ENCODE assay signal across 25 cellular contexts in genomic region chr2:38613849-38614213, GRCh38. TPM values are rescaled to one million over a fixed set of nuclear protein-coding genes. Genes with fewer than 3 reads are reported as not detected.
DNase-seq lines count a peak whose midpoint lies in the region; ATAC-seq and TF ChIP-seq lines count a peak whose summit lies in the region.
"Had no signal": no experiment of that assay in that cellular context is flagged by ENCODE, and none has a peak within 500 bp of the region (broad histone marks: within the 10 kb centered on the region; RNA-seq: fewer than 3 reads in every experiment).

No MANE protein-coding gene starts in this region.

- H3K4me3 ChIP-seq in DND-41 (ENCODE audit: low read depth in 1 of 2, low read length in 2 of 2) = no peak overlapping the region
- no peak overlapping the region for H3K4me3 ChIP-seq in Karpas-422 (ENCODE audit: low read length)
- no peak overlapping the region for H3K4me3 ChIP-seq in WERI-Rb-1 (ENCODE audit: low read depth, low read length)

- H3K36me3 ChIP-seq in DND-41 (ENCODE audit: insufficient read depth, low read length) = no peaks in the 10 kb centered on the region
- peaks cover under 1% of the 10 kb centered on the region; the same call in 1 of the 2 replicates for H3K36me3 ChIP-seq in Karpas-422 (ENCODE audit: insufficient read depth, low read length)
- no peaks in the 10 kb centered on the region for H3K36me3 ChIP-seq in WERI-Rb-1

- no peak overlapping the region for H3K4me2 ChIP-seq in DND-41 (ENCODE audit: insufficient read depth, low read length)
- no peak overlapping the region for H3K4me2 ChIP-seq in Karpas-422 (ENCODE audit: low read depth, low read length, poor library complexity, severe bottlenecking)
- H3K4me2 ChIP-seq: SK-N-SH had no signal

- H3K4me1 ChIP-seq in DND-41 (ENCODE audit: insufficient read depth, low read length) = peaks cover 2% of the 10 kb centered on the region; the same call in 1 of the 2 replicates
- H3K4me1 ChIP-seq in Karpas-422 (ENCODE audit: low read length) = peaks cover 26% of the 10 kb centered on the region

- H3K36me3 Mint-ChIP-seq in nephron progenitor cell (ENCODE audit: low read depth) (peaks cover 4% of the 10 kb centered on the region), mesothelial cell of epicardium (no peaks in the 10 kb centered on the region)
- H3K36me3 Mint-ChIP-seq: activated naive CD4-positive, alpha-beta T cell treated with anti-CD3 and anti-CD28 coated beads, Interleukin-2, amount 50 U/mL, for 24 hours; stimulated activated memory B cell treated with anti-CD40 and anti-IgM and Interleukin-4, amounts not matched to agents 10 μg/mL and 1 μg/mL and 100 μg/mL, for 72 hours; WTC11 had no signal

- ATAC-seq in DND-41 (ENCODE audit: insufficient read depth, low read depth) (no peak), left ventricle myocardium superior (no peak)
- ATAC-seq: stimulated activated memory B cell treated with anti-CD40 and anti-IgM and Interleukin-4, amounts not matched to agents 10 μg/mL and 1 μg/mL and 100 μg/mL, for 72 hours had no signal

- peak overlapping the region; percentile 30; the same call in 1 of the 2 replicates for H2AFZ ChIP-seq in DND-41 (ENCODE audit: low read depth, low read length)
- H2AFZ ChIP-seq in Karpas-422 (ENCODE audit: low read length) = 0 out of 2 replicates have a peak overlapping the region, but pooled peaks have one; percentile 25

- H3K27ac Mint-ChIP-seq in nephron progenitor cell (peak overlapping the region; percentile 73), mesothelial cell of epicardium (no peak overlapping the region)
- H3K27ac Mint-ChIP-seq: activated naive CD4-positive, alpha-beta T cell treated with anti-CD3 and anti-CD28 coated beads, Interleukin-2, amount 50 U/mL, for 24 hours; activated T-helper 2 cell treated with anti-CD3 and anti-CD28 coated beads, Interferon-gamma antibody, Interleukin-2, Interleukin-4, amounts not matched to agents 10 μg/mL and 5 μg/mL and 100 μg/mL, durations not matched to agents 14 hours and 24 hours and 36 hours; stimulated activated memory B cell treated with anti-CD40 and anti-IgM and Interleukin-4, amounts not matched to agents 10 μg/mL and 1 μg/mL and 100 μg/mL, for 72 hours; WTC11 had no signal

- H3K9me2 ChIP-seq in Karpas-422 (replicated peaks; ENCODE audit: insufficient read depth, low read length) = no peaks in the 10 kb centered on the region
- H3K9me2 ChIP-seq: SK-N-SH had no signal

- H3K9ac ChIP-seq in DND-41 (ENCODE audit: low read depth, low read length) (no peak overlapping the region), Karpas-422 (ENCODE audit: low read length) (no peak overlapping the region)
- H3K9ac ChIP-seq: SK-N-SH had no signal

- H4K20me1 ChIP-seq in DND-41 (ENCODE audit: insufficient read depth, low read length) (no peaks in the 10 kb centered on the region), Karpas-422 (ENCODE audit: insufficient read depth, low read depth, low read length) (no peaks in the 10 kb centered on the region)

- DNase-seq in DND-41 (no peak), Karpas-422 (no peak), WERI-Rb-1 (no peak), nephron progenitor cell (no peak), left ventricle myocardium superior (no peak), SIG-M5 treated with dmso at 0.1 percent for 504 hours (lab: John Stamatoyannopoulos, UW; ENCODE audit: unreplicated experiment) (no peak), mesothelial cell of epicardium (ENCODE audit: low spot score in 2 of 2, unreplicated experiment in 2 of 2) (no peak), RPMI8226 (no peak)
- DNase-seq: aorta; effector CD8-positive, alpha-beta T cell; HFFc6; islet precursor cell; NCI-H1417; NCI-H2081; NCI-H345; NCI-H748 treated with DMSO at 0.1 percent for 48 hours; posterior cingulate gyrus; SK-N-SH; stimulated activated CD4-positive, alpha-beta T cell treated with anti-CD3 and anti-CD28 coated beads, Interleukin-12 subunit alpha, Interleukin-12 subunit beta, amount 100 ng/mL, for 4 hours; stimulated activated CD4-positive, alpha-beta T cell treated with anti-CD3 and anti-CD28 coated beads, Interleukin-4, amount 100 ng/mL, for 24 hours; T-helper 2 cell had no signal

- H3K9me3 ChIP-seq in DND-41 (ENCODE audit: insufficient read depth, low read length, severe bottlenecking) (no peaks in the 10 kb centered on the region), Karpas-422 (ENCODE audit: low read length) (peaks cover 5% of the 10 kb centered on the region; the same call in 1 of the 2 replicates), WERI-Rb-1 (ENCODE audit: severe bottlenecking) (no peaks in the 10 kb centered on the region)
- H3K9me3 ChIP-seq: SK-N-SH had no signal

- intact Hi-C loops in left ventricle myocardium superior (cut with micrococcal nuclease) = no loop called here

- H3K4me3 Mint-ChIP-seq in nephron progenitor cell (peak overlapping the region; percentile 24), mesothelial cell of epicardium (no peak overlapping the region)
- H3K4me3 Mint-ChIP-seq: activated naive CD4-positive, alpha-beta T cell treated with anti-CD3 and anti-CD28 coated beads, Interleukin-2, amount 50 U/mL, for 24 hours; HFFc6; stimulated activated memory B cell treated with anti-CD40 and anti-IgM and Interleukin-4, amounts not matched to agents 10 μg/mL and 1 μg/mL and 100 μg/mL, for 72 hours; WTC11 had no signal

- H3K27ac ChIP-seq in DND-41 (ENCODE audit: low read length) (no peak overlapping the region), Karpas-422 (ENCODE audit: low read length) (no peak overlapping the region), WERI-Rb-1 (peak overlapping the region; percentile 38)

- H3K4me1 Mint-ChIP-seq in nephron progenitor cell (peaks cover 39% of the 10 kb centered on the region), mesothelial cell of epicardium (peaks cover 18% of the 10 kb centered on the region)

- H3K79me2 ChIP-seq in DND-41 (ENCODE audit: insufficient read depth, low read length) (no peaks in the 10 kb centered on the region), Karpas-422 (ENCODE audit: low read length) (no peaks in the 10 kb centered on the region)

- H3K27me3 Mint-ChIP-seq in nephron progenitor cell (ENCODE audit: low read depth, poor library complexity) = peaks cover 20% of the 10 kb centered on the region
- no peaks in the 10 kb centered on the region for H3K27me3 Mint-ChIP-seq in mesothelial cell of epicardium (ENCODE audit: low read depth)
- H3K27me3 Mint-ChIP-seq: activated naive CD4-positive, alpha-beta T cell treated with anti-CD3 and anti-CD28 coated beads, Interleukin-2, amount 50 U/mL, for 24 hours had no signal

- H3K9me3 Mint-ChIP-seq in nephron progenitor cell (peaks cover 10% of the 10 kb centered on the region), mesothelial cell of epicardium (no peaks in the 10 kb centered on the region)
- H3K9me3 Mint-ChIP-seq: activated naive CD4-positive, alpha-beta T cell treated with anti-CD3 and anti-CD28 coated beads, Interleukin-2, amount 50 U/mL, for 24 hours; HFFc6 had no signal

- H3K27me3 ChIP-seq in DND-41 (ENCODE audit: insufficient read depth, low read length, poor library complexity) = no peaks in the 10 kb centered on the region
- no peaks in the 10 kb centered on the region for H3K27me3 ChIP-seq in Karpas-422 (ENCODE audit: low read length)
- no peaks in the 10 kb centered on the region for H3K27me3 ChIP-seq in WERI-Rb-1 (ENCODE audit: insufficient read depth, low read depth, severe bottlenecking)

- no peak for TF ChIP-seq CTCF in DND-41 (IDR thresholded peaks at IDR 0.05; ENCODE audit: borderline replicate concordance, extremely low read depth, low read length, poor library complexity, severe bottlenecking)
- no peak for TF ChIP-seq CTCF in WERI-Rb-1 (IDR thresholded peaks at IDR 0.05; ENCODE audit: low read depth, low read length)
- no peak for TF ChIP-seq CTCF in nephron progenitor cell (IDR thresholded peaks at IDR 0.05)
- no peak for TF ChIP-seq CTCF in mesothelial cell of epicardium (IDR thresholded peaks at IDR 0.05; ENCODE audit: unreplicated experiment)

RNA-seq across cellular contexts. Expression of gene HNRNPLL, which starts 11.1 kb away (rescaled TPM):
- 58.3 and 131 TPM in 2 replicates for total RNA-seq in Karpas-422 (2014; rRNA removed; shearing (Covaris generic); ENCODE audit: low replicate concordance)
- total RNA-seq in left ventricle myocardium superior = 27.0 TPM
- 73.9 to 84.8 TPM (median 80.7 TPM) in 3 replicates for total RNA-seq in mesothelial cell of epicardium

RNA-seq across cellular contexts. Expression of gene GALM, which starts 52.1 kb away (rescaled TPM):
- 11.7 and 11.9 TPM in 2 replicates for total RNA-seq in Karpas-422 (2014; rRNA removed; shearing (Covaris generic); ENCODE audit: low replicate concordance)
- total RNA-seq in left ventricle myocardium superior (16.9 TPM), mesothelial cell of epicardium (17.0 to 18.2 TPM (median 17.6 TPM) in 3 replicates)
